Comparison of ENCODE assay signal across 21 cellular contexts in the genomic region with DNA sequence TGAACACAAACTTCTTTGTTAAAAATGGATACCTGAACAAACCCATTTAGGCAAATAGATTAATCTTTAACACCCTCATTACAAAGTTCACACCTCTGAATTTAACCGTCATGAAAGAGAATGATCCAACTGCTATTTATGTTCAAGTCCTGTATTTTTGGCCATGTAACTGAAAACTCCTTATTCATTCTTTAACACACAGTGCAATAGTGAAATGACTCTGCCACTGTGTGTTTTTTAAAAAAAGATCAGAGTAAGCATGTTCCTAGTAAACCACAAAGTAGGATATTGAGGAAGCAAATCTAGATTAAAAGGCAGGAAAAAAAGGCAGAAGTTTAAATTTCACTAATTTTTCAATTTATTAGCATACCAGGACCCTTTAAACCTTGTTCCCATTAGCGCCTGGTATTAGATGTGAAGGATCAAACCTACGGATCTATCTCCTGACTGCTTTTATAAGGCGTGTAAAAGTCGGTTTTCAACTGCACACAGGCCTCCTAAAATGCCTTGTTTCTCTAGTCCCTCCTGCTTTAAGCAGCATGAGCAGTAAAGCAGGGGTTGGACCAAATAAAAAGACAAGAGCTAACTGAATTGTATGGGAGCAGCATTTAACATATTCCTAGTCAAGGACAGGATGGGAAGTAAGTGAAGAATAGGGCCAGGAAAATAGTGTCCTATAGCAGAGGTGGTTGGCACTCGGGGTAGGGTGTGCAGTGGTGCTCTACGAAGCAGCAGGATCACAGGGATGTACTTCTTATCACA. TPM values are rescaled to one million over a fixed set of nuclear protein-coding genes. Genes with fewer than 3 reads are reported as not detected.
DNase-seq lines count a peak whose midpoint lies in the region; ATAC-seq, FAIRE-seq and TF ChIP-seq lines count a peak whose summit lies in the region.
"Had no signal": no experiment of that assay in that cellular context is flagged by ENCODE, and none has a peak within 500 bp of the region (broad histone marks: within the 10 kb centered on the region; RNA-seq: fewer than 3 reads in every experiment).

No MANE protein-coding gene starts in this region.

- no peaks in the 10 kb centered on the region for H4K20me1 ChIP-seq in HepG2 (ENCODE audit: insufficient read depth, low read length)

- in situ Hi-C loops in HepG2 (cut with HindIII; ENCODE audit: extremely low pct_ligation_motif_present, low pct_unique_long_range_greater_than_20kb) = loop anchor here (5.0 kb wide), 1 partner anchor 124 kb away; no protein-coding TSS in a partner anchor

- H3K79me2 ChIP-seq in HepG2 (ENCODE audit: insufficient read depth, low read length) = no peaks in the 10 kb centered on the region

- no peak for TF ChIP-seq RAD21 in HepG2 (CRISPR knock-in tag; IDR thresholded peaks at IDR 0.05)

- H3K36me3 Mint-ChIP-seq in activated T-cell treated with anti-CD3 and anti-CD28 coated beads, Interleukin-2, amount 50 U/mL, for 72 hours (ENCODE audit: insufficient read depth in 2 of 2) = peaks cover 13 to 46% of the 10 kb centered on the region in 2 donors
- peaks cover 77% of the 10 kb centered on the region for H3K36me3 Mint-ChIP-seq in activated T-cell treated with anti-CD3 and anti-CD28 coated beads, Interleukin-2, amount 50 U/mL, for 24 hours (ENCODE audit: low read depth)
- peaks cover 14% of the 10 kb centered on the region for H3K36me3 Mint-ChIP-seq in activated naive CD8-positive, alpha-beta T cell

- H3K4me3 ChIP-seq in HepG2 (replicated peaks in 1 of 3; ENCODE audit: insufficient read depth in 1 of 3, low read depth in 2 of 3, low read length in 3 of 3) (no peak overlapping the region), small intestine (ENCODE audit: low read depth in 1 of 2, low read length in 2 of 2) (no peak overlapping the region)
- H3K4me3 ChIP-seq: ascending aorta, esophagus muscularis mucosa, gastrocnemius medialis, stomach, upper lobe of left lung had no signal

- CTCF ChIA-PET in HepG2 (lab: Yijun Ruan, JAX; ENCODE audit: low intra/inter-chr PET ratio, low total read pairs) = no interaction called here

- intact Hi-C loops in HepG2 (cut with micrococcal nuclease; ENCODE audit: unreplicated experiment) = no loop called here

- no peak for DNase-seq in activated T-cell treated with anti-CD3 and anti-CD28 coated beads, Interleukin-2, amount 50 U/mL, for 72 hours
- DNase-seq in activated T-cell treated with anti-CD3 and anti-CD28 coated beads, Interleukin-2, amount 50 U/mL, for 24 hours = no peak
- no peak for DNase-seq in HepG2 (ENCODE audit: low spot score)
- DNase-seq in small intestine = peak; percentile 45
- DNase-seq in cerebellum (ENCODE audit: low spot score) = no peak
- DNase-seq in stimulated activated CD4-positive, alpha-beta T cell treated with anti-CD3 and anti-CD28 coated beads, Interleukin-2, amount 100 ng/mL, for 24 hours = no peak
- DNase-seq in A172 (ENCODE audit: low spot score) = no peak
- DNase-seq: activated CD4-positive, alpha-beta T cell treated with anti-CD3 and anti-CD28 coated beads for 48 hours; activated CD8-positive, alpha-beta memory T cell treated with anti-CD3 and anti-CD28 coated beads, Interleukin-2, amount 50 U/mL, for 4 hours; activated effector memory CD4-positive, alpha-beta T cell treated with anti-CD3 and anti-CD28 coated beads, Interleukin-2, amount 50 U/mL, for 16 hours; effector memory CD4-positive, alpha-beta T cell; EL; gastrocnemius medialis; midbrain; stimulated activated CD4-positive, alpha-beta T cell treated with anti-CD3 and anti-CD28 coated beads, Interleukin-4, amount 100 ng/mL, for 24 hours; stomach; upper lobe of left lung had no signal

- no peak overlapping the region for H3K4me3 Mint-ChIP-seq in activated T-cell treated with anti-CD3 and anti-CD28 coated beads, Interleukin-2, amount 50 U/mL, for 72 hours
- H3K4me3 Mint-ChIP-seq in activated T-cell treated with anti-CD3 and anti-CD28 coated beads, Interleukin-2, amount 50 U/mL, for 24 hours = no peak overlapping the region
- H3K4me3 Mint-ChIP-seq in activated naive CD8-positive, alpha-beta T cell = no peak overlapping the region

- POLR2A ChIA-PET in HepG2 (lab: Yijun Ruan, JAX) = no interaction called here

- no peak for TF ChIP-seq POLR2A in HepG2 (IDR thresholded peaks at IDR 0.05; ENCODE audit: insufficient read depth in 1 of 2, low read depth in 2 of 2, low read length in 2 of 2)

- no peak for ATAC-seq in activated T-cell treated with anti-CD3 and anti-CD28 coated beads, Interleukin-2, amount 50 U/mL, for 72 hours (replicated peaks in 1 of 2)
- no peak for ATAC-seq in HepG2

- TF ChIP-seq CTCF in HepG2 (CRISPR knock-in tag; IDR thresholded peaks at IDR 0.05) = no peak

- no peaks in the 10 kb centered on the region for H3K27me3 Mint-ChIP-seq in activated T-cell treated with anti-CD3 and anti-CD28 coated beads, Interleukin-2, amount 50 U/mL, for 72 hours (ENCODE audit: low read depth)
- H3K27me3 Mint-ChIP-seq in activated T-cell treated with anti-CD3 and anti-CD28 coated beads, Interleukin-2, amount 50 U/mL, for 24 hours = no peaks in the 10 kb centered on the region
- no peaks in the 10 kb centered on the region for H3K27me3 Mint-ChIP-seq in activated naive CD8-positive, alpha-beta T cell

- peaks cover 15 to 36% of the 10 kb centered on the region in 2 experiments for H3K36me3 ChIP-seq in HepG2 (replicated peaks in 1 of 2; ENCODE audit: control insufficient read depth in 1 of 2, insufficient read depth in 2 of 2, low read length in 2 of 2)
- peaks cover 3 to 10% of the 10 kb centered on the region in 2 donors for H3K36me3 ChIP-seq in small intestine (ENCODE audit: control insufficient read depth in 2 of 2, insufficient read depth in 2 of 2, low read length in 2 of 2)

- H3K27me3 ChIP-seq in HepG2 (ENCODE audit: control insufficient read depth in 1 of 2, insufficient read depth in 2 of 2, low read length in 2 of 2) (no peaks in the 10 kb centered on the region), small intestine (ENCODE audit: control insufficient read depth in 2 of 2, insufficient read depth in 2 of 2, low read length in 2 of 2) (no peaks in the 10 kb centered on the region)
- H3K27me3 ChIP-seq: ascending aorta, esophagus muscularis mucosa, gastrocnemius medialis, neutrophil, stomach, upper lobe of left lung had no signal

- H3K9me3 ChIP-seq in HepG2 (ENCODE audit: low read length) = no peaks in the 10 kb centered on the region
- H3K9me3 ChIP-seq in small intestine (ENCODE audit: control insufficient read depth, low read depth) = no peaks in the 10 kb centered on the region
- H3K9me3 ChIP-seq: ascending aorta, esophagus muscularis mucosa, gastrocnemius medialis, neutrophil, stomach, upper lobe of left lung had no signal

- no peak overlapping the region for H3K4me2 ChIP-seq in HepG2 (ENCODE audit: low read depth, low read length)

- peak overlapping the region; percentile 2 for H3K27ac Mint-ChIP-seq in activated T-cell treated with anti-CD3 and anti-CD28 coated beads, Interleukin-2, amount 50 U/mL, for 72 hours
- no peak overlapping the region for H3K27ac Mint-ChIP-seq in activated T-cell treated with anti-CD3 and anti-CD28 coated beads, Interleukin-2, amount 50 U/mL, for 24 hours
- peak overlapping the region; percentile 30 for H3K27ac Mint-ChIP-seq in activated naive CD8-positive, alpha-beta T cell

- H3K4me1 ChIP-seq in HepG2 (ENCODE audit: insufficient read depth, low read length) (peaks cover 55% of the 10 kb centered on the region), small intestine (ENCODE audit: control insufficient read depth in 2 of 2, insufficient read depth in 1 of 2, low read depth in 1 of 2, low read length in 1 of 2) (no peaks in the 10 kb centered on the region)
- H3K4me1 ChIP-seq: ascending aorta, gastrocnemius medialis, upper lobe of left lung had no signal

- H3K27ac ChIP-seq in HepG2 (ENCODE audit: extremely low read length, insufficient read depth, low read length) (peak overlapping the region; percentile 21), small intestine (ENCODE audit: low read depth in 1 of 2, low read length in 1 of 2) (no peak overlapping the region)
- H3K27ac ChIP-seq: ascending aorta, esophagus muscularis mucosa, gastrocnemius medialis, stomach, upper lobe of left lung had no signal

- H2AFZ ChIP-seq in HepG2 (ENCODE audit: low read length) = no peak overlapping the region

- H3K9me3 Mint-ChIP-seq in activated T-cell treated with anti-CD3 and anti-CD28 coated beads, Interleukin-2, amount 50 U/mL, for 72 hours = peaks cover 0 to 3% of the 10 kb centered on the region in 2 donors
- H3K9me3 Mint-ChIP-seq in activated T-cell treated with anti-CD3 and anti-CD28 coated beads, Interleukin-2, amount 50 U/mL, for 24 hours = no peaks in the 10 kb centered on the region
- no peaks in the 10 kb centered on the region for H3K9me3 Mint-ChIP-seq in activated naive CD8-positive, alpha-beta T cell (ENCODE audit: low read depth)

- TF ChIP-seq EP300 in HepG2 (IDR thresholded peaks at IDR 0.05; ENCODE audit: low read depth in 2 of 2, low read length in 2 of 2) = no peak
- TF ChIP-seq EP300 in HepG2 (CRISPR knock-in tag; IDR thresholded peaks at IDR 0.05; ENCODE audit: borderline replicate concordance) = no peak

- FAIRE-seq in HepG2 (lab: Jason Lieb, UNC) (no peak), small intestine (lab: Jason Lieb, UNC) (no peak)

- WGBS in HepG2 (ENCODE audit: low lambda C conversion rate) = 85% methylated on average over 7 of the region's 7 CpGs
- 27 to 64% (median 45%) methylated on average over 7 of the region's 7 CpGs for WGBS in small intestine, 3 donors

- no peak overlapping the region for H3K9ac ChIP-seq in HepG2 (ENCODE audit: insufficient read depth, low read depth, low read length)

- no TSS peak for BruUV-seq in HepG2 (replicated peaks; lab: Mats Ljungman, UMichigan)

- H3K4me1 Mint-ChIP-seq in activated T-cell treated with anti-CD3 and anti-CD28 coated beads, Interleukin-2, amount 50 U/mL, for 72 hours (ENCODE audit: low read depth) = peaks cover 26% of the 10 kb centered on the region
- peaks cover 42% of the 10 kb centered on the region for H3K4me1 Mint-ChIP-seq in activated T-cell treated with anti-CD3 and anti-CD28 coated beads, Interleukin-2, amount 50 U/mL, for 24 hours (ENCODE audit: low read depth)
- H3K4me1 Mint-ChIP-seq in activated naive CD8-positive, alpha-beta T cell (ENCODE audit: low read depth) = peaks cover 21% of the 10 kb centered on the region

RNA-seq across cellular contexts. Expression of gene NUCKS1, which starts 33.4 kb away (rescaled TPM):
- total RNA-seq in activated T-cell treated with anti-CD3 and anti-CD28 coated beads, Interleukin-2, amount 50 U/mL, for 72 hours = 100 to 1,000 TPM; 192 to 257 TPM
- total RNA-seq in HepG2 (2016; rRNA removed; fragmentation: Illumina TruSeq; extraction: Trizol) = 117 and 194 TPM in 2 replicates
- total RNA-seq in HepG2 (2016; cell fraction: cytosol; rRNA removed; fragmentation: Illumina TruSeq; extraction: Trizol; ENCODE audit: low read depth) = 10.3 and 15.8 TPM in 2 replicates
- 125 and 160 TPM in 2 replicates for total RNA-seq in HepG2 (2016; cell fraction: insoluble cytoplasmic fraction; rRNA removed; fragmentation: Illumina TruSeq; extraction: Trizol)
- 40.1 and 45.8 TPM in 2 replicates for total RNA-seq in HepG2 (2016; cell fraction: membrane; rRNA removed; fragmentation: Illumina TruSeq; extraction: Trizol)
- 67.8 and 73.8 TPM in 2 replicates for total RNA-seq in HepG2 (2016; cell fraction: nucleus; rRNA removed; fragmentation: Illumina TruSeq; extraction: Trizol)
- polyA plus RNA-seq in HepG2 (2011; rRNA removed) = 25.1 and 35.5 TPM in 2 replicates
- polyA plus RNA-seq in HepG2 (2011; cell fraction: cytosol; rRNA removed) = 14.2 and 24.0 TPM in 2 replicates
- 8.7 and 10.8 TPM in 2 replicates for polyA plus RNA-seq in HepG2 (2011; cell fraction: nucleus; rRNA removed)
- 32.7 and 70.0 TPM in 2 replicates for polyA plus RNA-seq in HepG2 (2012)
- 15.9 and 27.1 TPM in 2 replicates for polyA plus RNA-seq in HepG2 (2016; cell fraction: cytosol; fragmentation: Illumina TruSeq; extraction: Trizol; ENCODE audit: low read depth)
- polyA plus RNA-seq in HepG2 (2016; cell fraction: insoluble cytoplasmic fraction; fragmentation: Illumina TruSeq; extraction: Trizol; ENCODE audit: low read depth) = 186 and 191 TPM in 2 replicates
- polyA plus RNA-seq in HepG2 (2016; cell fraction: membrane; fragmentation: Illumina TruSeq; extraction: Trizol; ENCODE audit: low read depth) = 54.3 and 56.5 TPM in 2 replicates
- polyA plus RNA-seq in HepG2 (2016; cell fraction: nucleus; fragmentation: Illumina TruSeq; extraction: Trizol; ENCODE audit: insufficient read depth, low read depth) = 84.6 and 113 TPM in 2 replicates
- polyA minus RNA-seq in HepG2 (2011; rRNA and poly(A)+ RNA removed; ENCODE audit: low replicate concordance) = 54.5 and 133 TPM in 2 replicates
- polyA minus RNA-seq in HepG2 (2011; cell fraction: cytosol; rRNA and poly(A)+ RNA removed) = 45.1 and 46.0 TPM in 2 replicates
- polyA minus RNA-seq in HepG2 (2011; cell fraction: nucleus; rRNA and poly(A)+ RNA removed) = 41.1 and 52.6 TPM in 2 replicates
- 10 to 100 TPM in 2 of 3 donors, 1 to 10 TPM in 1; 7.8 to 52.5 (median 11.6) TPM for polyA plus RNA-seq in small intestine
- 189 TPM for total RNA-seq in cerebellum
- 323 and 355 TPM in 2 replicates for total RNA-seq in A172 (2014; rRNA removed; shearing (Covaris generic))

RNA-seq across cellular contexts. Expression of gene SLC45A3, which starts 36.2 kb away (rescaled TPM):
- total RNA-seq in activated T-cell treated with anti-CD3 and anti-CD28 coated beads, Interleukin-2, amount 50 U/mL, for 72 hours = 1 to 10 TPM in 1 of 2 donors, under 1 TPM in 1; 0.70 to 1.0 TPM
- total RNA-seq in HepG2 (2016; rRNA removed; fragmentation: Illumina TruSeq; extraction: Trizol) = 1.9 and 3.4 TPM in 2 replicates
- total RNA-seq in HepG2 (2016; cell fraction: cytosol; rRNA removed; fragmentation: Illumina TruSeq; extraction: Trizol; ENCODE audit: low read depth) = 0.97 and 1.2 TPM in 2 replicates
- total RNA-seq in HepG2 (2016; cell fraction: insoluble cytoplasmic fraction; rRNA removed; fragmentation: Illumina TruSeq; extraction: Trizol) = 1.8 and 4.0 TPM in 2 replicates
- 2.7 and 3.3 TPM in 2 replicates for total RNA-seq in HepG2 (2016; cell fraction: membrane; rRNA removed; fragmentation: Illumina TruSeq; extraction: Trizol)
- 2.3 and 3.7 TPM in 2 replicates for total RNA-seq in HepG2 (2016; cell fraction: nucleus; rRNA removed; fragmentation: Illumina TruSeq; extraction: Trizol)
- 4.1 and 7.3 TPM in 2 replicates for polyA plus RNA-seq in HepG2 (2011; rRNA removed)
- polyA plus RNA-seq in HepG2 (2011; cell fraction: cytosol; rRNA removed) = 4.4 TPM in 2 replicates
- 7.3 and 8.6 TPM in 2 replicates for polyA plus RNA-seq in HepG2 (2011; cell fraction: nucleus; rRNA removed)
- polyA plus RNA-seq in HepG2 (2012) = 4.0 and 4.7 TPM in 2 replicates
- polyA plus RNA-seq in HepG2 (2016; cell fraction: cytosol; fragmentation: Illumina TruSeq; extraction: Trizol; ENCODE audit: low read depth) = 0.65 and 0.73 TPM in 2 replicates
- polyA plus RNA-seq in HepG2 (2016; cell fraction: insoluble cytoplasmic fraction; fragmentation: Illumina TruSeq; extraction: Trizol; ENCODE audit: low read depth) = 2.0 and 2.1 TPM in 2 replicates
- 2.1 TPM in 2 replicates for polyA plus RNA-seq in HepG2 (2016; cell fraction: membrane; fragmentation: Illumina TruSeq; extraction: Trizol; ENCODE audit: low read depth)
- 5.1 and 6.0 TPM in 2 replicates for polyA plus RNA-seq in HepG2 (2016; cell fraction: nucleus; fragmentation: Illumina TruSeq; extraction: Trizol; ENCODE audit: insufficient read depth, low read depth)
- 1.8 and 9.9 TPM in 2 replicates for polyA minus RNA-seq in HepG2 (2011; rRNA and poly(A)+ RNA removed; ENCODE audit: low replicate concordance)
- 3.3 and 3.4 TPM in 2 replicates for polyA minus RNA-seq in HepG2 (2011; cell fraction: cytosol; rRNA and poly(A)+ RNA removed)
- polyA minus RNA-seq in HepG2 (2011; cell fraction: nucleus; rRNA and poly(A)+ RNA removed) = 2.5 and 2.7 TPM in 2 replicates
- polyA plus RNA-seq in small intestine = 1 to 10 TPM; 1.1 to 8.5 (median 1.3) TPM
- total RNA-seq in cerebellum = 1.3 TPM
- total RNA-seq in A172 (2014; rRNA removed; shearing (Covaris generic)) = 11.1 and 13.0 TPM in 2 replicates

RNA-seq across cellular contexts. Expression of gene RAB29, which starts 58.7 kb away (rescaled TPM):
- 10 to 100 TPM; 41.5 to 60.5 TPM for total RNA-seq in activated T-cell treated with anti-CD3 and anti-CD28 coated beads, Interleukin-2, amount 50 U/mL, for 72 hours
- 10.1 and 13.1 TPM in 2 replicates for total RNA-seq in HepG2 (2016; rRNA removed; fragmentation: Illumina TruSeq; extraction: Trizol)
- 2.2 and 3.1 TPM in 2 replicates for total RNA-seq in HepG2 (2016; cell fraction: cytosol; rRNA removed; fragmentation: Illumina TruSeq; extraction: Trizol; ENCODE audit: low read depth)
- 10.3 and 12.9 TPM in 2 replicates for total RNA-seq in HepG2 (2016; cell fraction: insoluble cytoplasmic fraction; rRNA removed; fragmentation: Illumina TruSeq; extraction: Trizol)
- total RNA-seq in HepG2 (2016; cell fraction: membrane; rRNA removed; fragmentation: Illumina TruSeq; extraction: Trizol) = 5.6 and 7.8 TPM in 2 replicates
- 4.6 and 6.6 TPM in 2 replicates for total RNA-seq in HepG2 (2016; cell fraction: nucleus; rRNA removed; fragmentation: Illumina TruSeq; extraction: Trizol)
- polyA plus RNA-seq in HepG2 (2011; rRNA removed) = 8.7 and 10.0 TPM in 2 replicates
- 6.9 and 9.3 TPM in 2 replicates for polyA plus RNA-seq in HepG2 (2011; cell fraction: cytosol; rRNA removed)
- polyA plus RNA-seq in HepG2 (2011; cell fraction: nucleus; rRNA removed) = 4.6 and 5.0 TPM in 2 replicates
- polyA plus RNA-seq in HepG2 (2012) = 8.7 TPM in 2 replicates
- 1.3 and 1.8 TPM in 2 replicates for polyA plus RNA-seq in HepG2 (2016; cell fraction: cytosol; fragmentation: Illumina TruSeq; extraction: Trizol; ENCODE audit: low read depth)
- 13.6 and 13.7 TPM in 2 replicates for polyA plus RNA-seq in HepG2 (2016; cell fraction: insoluble cytoplasmic fraction; fragmentation: Illumina TruSeq; extraction: Trizol; ENCODE audit: low read depth)
- polyA plus RNA-seq in HepG2 (2016; cell fraction: membrane; fragmentation: Illumina TruSeq; extraction: Trizol; ENCODE audit: low read depth) = 4.8 TPM in 2 replicates
- 10.6 and 12.0 TPM in 2 replicates for polyA plus RNA-seq in HepG2 (2016; cell fraction: nucleus; fragmentation: Illumina TruSeq; extraction: Trizol; ENCODE audit: insufficient read depth, low read depth)
- polyA minus RNA-seq in HepG2 (2011; rRNA and poly(A)+ RNA removed; ENCODE audit: low replicate concordance) = 6.1 and 20.5 TPM in 2 replicates
- polyA minus RNA-seq in HepG2 (2011; cell fraction: cytosol; rRNA and poly(A)+ RNA removed) = 4.6 and 5.8 TPM in 2 replicates
- 3.3 and 3.6 TPM in 2 replicates for polyA minus RNA-seq in HepG2 (2011; cell fraction: nucleus; rRNA and poly(A)+ RNA removed)
- polyA plus RNA-seq in small intestine = 10 to 100 TPM in 1 of 3 donors, 1 to 10 TPM in 2; 7.4 to 10.3 (median 7.6) TPM
- total RNA-seq in cerebellum = 3.4 TPM
- 29.8 and 33.3 TPM in 2 replicates for total RNA-seq in A172 (2014; rRNA removed; shearing (Covaris generic))
